8 cellular contexts compared by ENCODE assay signal in genomic region chr11:73307323-73308002, GRCh38. TPM values are rescaled to one million over a fixed set of nuclear protein-coding genes. Genes with fewer than 3 reads are reported as not detected.
A peak's percentile ranks its signal among the peaks of the same experiment; 100 is the strongest.
DNase-seq lines count a peak whose midpoint lies in the region; ATAC-seq and TF ChIP-seq lines count a peak whose summit lies in the region.

No MANE protein-coding gene starts in this region.

- H3K27ac ChIP-seq in hepatocyte = peak overlapping the region; percentile 100

- H3K36me3 ChIP-seq in hepatocyte (replicated peaks; ENCODE audit: insufficient read depth, low read depth) = no peaks in the 10 kb centered on the region

- peak; percentile 81 for TF ChIP-seq CTCF in GM12873 (IDR thresholded peaks at IDR 0.05; ENCODE audit: insufficient read depth, low read depth, low read length, missing control alignments)
- peak; percentile 77 for TF ChIP-seq CTCF in astrocyte of the cerebellum (IDR thresholded peaks at IDR 0.05; ENCODE audit: low read depth, low read length, missing control alignments)
- TF ChIP-seq CTCF in hepatocyte (IDR thresholded peaks at IDR 0.05; ENCODE audit: poor library complexity) = peak; percentile 98

- H3K36me3 Mint-ChIP-seq in T-helper 2 cell treated with Interferon-gamma antibody and Interleukin-4, amounts not matched to agents 5 μg/mL and 100 μg/mL, for 36 hours (ENCODE audit: low read depth) = no peaks in the 10 kb centered on the region

- no peaks in the 10 kb centered on the region for H3K27me3 ChIP-seq in hepatocyte

- peaks cover 30% of the 10 kb centered on the region for H4K20me1 ChIP-seq in hepatocyte (ENCODE audit: insufficient read depth, poor library complexity, severe bottlenecking)

- H3K4me1 ChIP-seq in hepatocyte (ENCODE audit: insufficient read depth) = peaks cover 38% of the 10 kb centered on the region

- H3K9me2 ChIP-seq in hepatocyte (replicated peaks; ENCODE audit: insufficient read depth) = no peaks in the 10 kb centered on the region

- peak overlapping the region; percentile 85 for H3K4me2 ChIP-seq in hepatocyte

- peak overlapping the region; percentile 88 for H3K4me3 Mint-ChIP-seq in T-helper 2 cell treated with Interferon-gamma antibody and Interleukin-4, amounts not matched to agents 5 μg/mL and 100 μg/mL, for 36 hours

- peaks cover 34% of the 10 kb centered on the region for H3K27me3 Mint-ChIP-seq in T-helper 2 cell treated with Interferon-gamma antibody and Interleukin-4, amounts not matched to agents 5 μg/mL and 100 μg/mL, for 36 hours (ENCODE audit: low read depth)

- H3K9me3 Mint-ChIP-seq in T-helper 2 cell treated with Interferon-gamma antibody and Interleukin-4, amounts not matched to agents 5 μg/mL and 100 μg/mL, for 36 hours = no peaks in the 10 kb centered on the region

- peaks cover 6% of the 10 kb centered on the region for H3K4me1 Mint-ChIP-seq in T-helper 2 cell treated with Interferon-gamma antibody and Interleukin-4, amounts not matched to agents 5 μg/mL and 100 μg/mL, for 36 hours (ENCODE audit: low read depth)

- peaks cover 39% of the 10 kb centered on the region for H3K79me2 ChIP-seq in hepatocyte

- H3K4me3 ChIP-seq in astrocyte of the cerebellum (ENCODE audit: low read depth, low read length) (peak overlapping the region; percentile 75), hepatocyte (peak overlapping the region; percentile 88)

- in situ Hi-C loops in astrocyte of the cerebellum (cut with HindIII; ENCODE audit: low sequenced_read_pairs) = no loop called here

- peak overlapping the region; percentile 78 for H3K27ac Mint-ChIP-seq in T-helper 2 cell treated with Interferon-gamma antibody and Interleukin-4, amounts not matched to agents 5 μg/mL and 100 μg/mL, for 36 hours

- peak; percentile 52 for ATAC-seq in HG02884 (IDR thresholded peaks at IDR 0.05; ENCODE audit: unreplicated experiment)
- ATAC-seq in HG03469 (IDR thresholded peaks at IDR 0.05; ENCODE audit: unreplicated experiment) = no peak

- DNase-seq in NCI-H1694 treated with DMSO at 0.1 percent for 48 hours (lab: John Stamatoyannopoulos, UW) = peak; percentile 91
- DNase-seq in T-helper 2 cell treated with Interferon-gamma antibody and Interleukin-4, amounts not matched to agents 5 μg/mL and 100 μg/mL, for 36 hours (ENCODE audit: low spot score) = peak; percentile 84
- DNase-seq in astrocyte of the cerebellum (ENCODE audit: low read depth) = peak; percentile 97
- peak; percentile 99 for DNase-seq in hepatocyte (ENCODE audit: low spot score)
- DNase-seq in retina = peak; percentile 95

- H2AFZ ChIP-seq in hepatocyte = peak overlapping the region; percentile 55

- no peaks in the 10 kb centered on the region for H3K9me3 ChIP-seq in hepatocyte (ENCODE audit: low read depth)

- 1% methylated on average over 28 of the region's 56 CpGs for WGBS in hepatocyte (ENCODE audit: low lambda C conversion rate, missing lambda C conversion rate)

RNA-seq across cellular contexts. Expression of gene ARHGEF17, which starts 0.6 kb away (rescaled TPM):
- 26.6 and 35.6 TPM in 2 replicates for total RNA-seq in hepatocyte
- 30.2 and 36.2 TPM in 2 replicates for polyA plus RNA-seq in hepatocyte

RNA-seq across cellular contexts. Expression of gene P2RY6, which starts 35.3 kb away (rescaled TPM):
- total RNA-seq in hepatocyte = 2.6 and 2.9 TPM in 2 replicates
- 8.9 and 9.7 TPM in 2 replicates for polyA plus RNA-seq in hepatocyte
